In the genomic region with DNA sequence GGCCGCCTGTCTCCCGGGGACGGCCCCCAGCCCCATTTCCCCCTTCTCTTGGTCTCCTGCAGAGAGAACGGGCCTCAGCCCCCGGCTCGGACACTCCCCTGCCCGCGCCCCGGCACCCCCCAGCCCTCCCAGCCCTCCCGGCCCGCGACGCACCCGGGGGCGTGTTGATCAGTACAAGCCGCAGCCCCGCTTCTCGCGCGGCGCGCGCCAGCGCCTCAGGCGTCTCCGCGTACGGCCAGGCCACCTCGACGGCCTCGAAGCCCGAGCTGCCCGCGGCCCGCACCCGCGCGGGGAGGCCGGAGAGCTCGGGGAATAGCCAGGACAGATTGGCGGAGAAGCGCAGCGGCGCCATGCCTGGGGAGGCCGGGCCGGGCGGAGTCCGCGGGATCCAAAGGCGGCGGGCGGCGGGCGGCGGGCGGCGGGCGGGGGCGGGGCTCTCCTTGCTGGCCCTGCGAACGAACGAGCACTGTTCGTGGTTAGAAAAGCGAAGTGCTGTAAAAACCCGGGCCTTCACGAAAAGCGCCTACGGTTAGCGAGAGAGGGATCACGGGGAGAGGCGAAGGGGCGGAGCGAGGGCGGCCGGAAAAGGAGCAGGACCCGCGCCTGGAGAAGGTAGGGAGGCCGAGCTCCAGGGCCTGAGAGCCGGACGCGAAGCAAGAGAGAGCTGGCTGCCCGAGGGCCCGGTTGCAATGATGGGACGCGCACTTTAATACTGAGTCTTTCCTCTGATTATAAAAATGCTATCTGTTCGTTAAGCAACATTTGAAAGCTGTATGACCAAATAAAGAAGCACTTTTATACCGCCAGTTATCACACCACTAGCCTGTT, we compare ENCODE assay signal across 8 cellular contexts. TPM values are rescaled to one million over a fixed set of nuclear protein-coding genes. Genes with fewer than 3 reads are reported as not detected.
DNase-seq lines count a peak whose midpoint lies in the region; ATAC-seq and TF ChIP-seq lines count a peak whose summit lies in the region.

A gene with protein sequence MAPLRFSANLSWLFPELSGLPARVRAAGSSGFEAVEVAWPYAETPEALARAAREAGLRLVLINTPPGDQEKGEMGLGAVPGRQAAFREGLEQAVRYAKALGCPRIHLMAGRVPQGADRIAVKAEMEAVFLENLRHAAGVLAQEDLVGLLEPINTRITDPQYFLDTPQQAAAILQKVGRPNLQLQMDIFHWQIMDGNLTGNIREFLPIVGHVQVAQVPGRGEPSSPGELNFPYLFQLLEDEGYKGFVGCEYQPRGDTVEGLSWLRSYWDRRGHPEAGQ (minus strand): TSS at position 490 of the 828 bp plus-strand sequence. CDS start 138 bp downstream, at position 352.

- H3K4me3 ChIP-seq in coronary artery: peak within 1 kb of the TSS; percentile 83

- H3K27me3 Mint-ChIP-seq in activated CD4-positive, alpha-beta T cell treated with anti-CD3 and anti-CD28 coated beads, Interleukin-2, amount 10 ng/mL, durations not matched to agents 24 days and 14 days: peaks cover 25% of the 10 kb centered on the region

- H3K36me3 Mint-ChIP-seq in activated CD4-positive, alpha-beta T cell treated with anti-CD3 and anti-CD28 coated beads, Interleukin-2, amount 10 ng/mL, durations not matched to agents 24 days and 14 days (ENCODE audit: low read depth): peaks cover 33% of the 10 kb centered on the region

- no peak for TF ChIP-seq CTCF in coronary artery (IDR thresholded peaks at IDR 0.05)

- H3K4me1 Mint-ChIP-seq in activated CD4-positive, alpha-beta T cell treated with anti-CD3 and anti-CD28 coated beads, Interleukin-2, amount 10 ng/mL, durations not matched to agents 24 days and 14 days: peaks cover 23% of the 10 kb centered on the region

- peak within 1 kb of the TSS; percentile 87 for H3K4me3 Mint-ChIP-seq in activated CD4-positive, alpha-beta T cell treated with anti-CD3 and anti-CD28 coated beads, Interleukin-2, amount 10 ng/mL, durations not matched to agents 24 days and 14 days

- peak; percentile 70 for ATAC-seq in left colon

- H3K27ac ChIP-seq in coronary artery: peak within 1 kb of the TSS; percentile 87 to 95

- DNase-seq in AG20443 (ENCODE audit: low spot score): peak; percentile 91
- DNase-seq in GOT3 (lab: John Stamatoyannopoulos, UW): peak; percentile 34
- DNase-seq in NCI-H2196 treated with DMSO at 0.1 percent for 48 hours (lab: John Stamatoyannopoulos, UW; ENCODE audit: unreplicated experiment): peak; percentile 79
- DNase-seq in activated CD4-positive, alpha-beta T cell treated with anti-CD3 and anti-CD28 coated beads, Interleukin-2, amount 10 ng/mL, durations not matched to agents 24 days and 14 days: peak; percentile 93
- DNase-seq in coronary artery (ENCODE audit: low spot score): peak; percentile 93
- peak; percentile 93 for DNase-seq in left colon
- DNase-seq in stimulated activated CD4-positive, alpha-beta T cell treated with anti-CD3 and anti-CD28 coated beads, Interleukin-1b, Interleukin-23, amount 100 ng/mL, for 24 hours (ENCODE audit: low read depth in 4 of 4, low spot score in 1 of 4): peak in 3 of 4 experiments; percentile 23 to 52 (median 46)
- DNase-seq in SKM-1 (lab: John Stamatoyannopoulos, UW; ENCODE audit: unreplicated experiment): no peak

- peaks cover 11% of the 10 kb centered on the region for H3K9me3 Mint-ChIP-seq in activated CD4-positive, alpha-beta T cell treated with anti-CD3 and anti-CD28 coated beads, Interleukin-2, amount 10 ng/mL, durations not matched to agents 24 days and 14 days

- peak within 1 kb of the TSS; percentile 88 for H3K27ac Mint-ChIP-seq in activated CD4-positive, alpha-beta T cell treated with anti-CD3 and anti-CD28 coated beads, Interleukin-2, amount 10 ng/mL, durations not matched to agents 24 days and 14 days

- intact Hi-C loops in activated CD4-positive, alpha-beta T cell treated with anti-CD3 and anti-CD28 coated beads, Interleukin-2, amount 10 ng/mL, durations not matched to agents 24 days and 14 days (cut with micrococcal nuclease): loop anchor here (2.0 to 5.0 kb wide), 2 partner anchors 96 to 493 kb away; a partner anchor contains a TSS
- intact Hi-C loops in left colon (cut with DNase I, micrococcal nuclease): no loop called here

RNA-seq across cellular contexts. Expression of the gene that starts here (rescaled TPM):
- 14.8 and 15.1 TPM in 2 replicates for total RNA-seq in activated CD4-positive, alpha-beta T cell treated with anti-CD3 and anti-CD28 coated beads, Interleukin-2, amount 10 ng/mL, durations not matched to agents 24 days and 14 days
- total RNA-seq in left colon: 10 to 100 TPM; 60.9 to 74.3 TPM
